8 cellular contexts compared by ENCODE assay signal in genomic region chr9:95852059-95853032, GRCh38. TPM values are rescaled to one million over a fixed set of nuclear protein-coding genes. Genes with fewer than 3 reads are reported as not detected.
A peak's percentile ranks its signal among the peaks of the same experiment; 100 is the strongest.
DNase-seq lines count a peak whose midpoint lies in the region; ATAC-seq and TF ChIP-seq lines count a peak whose summit lies in the region.

No MANE protein-coding gene starts in this region.

- in situ Hi-C loops in GM13977 (cut with MboI; ENCODE audit: low pct_unique_long_range_greater_than_20kb, low sequenced_read_pairs, unreplicated experiment) = no loop called here

- ATAC-seq in GM21390 (IDR thresholded peaks at IDR 0.05; ENCODE audit: unreplicated experiment) (peak; percentile 92), HG03558 (IDR thresholded peaks at IDR 0.05; ENCODE audit: extremely low read depth, unreplicated experiment) (peak; percentile 93)

- H3K4me1 ChIP-seq in sigmoid colon = peaks cover 0 to 36% (median 10%) of the 10 kb centered on the region in 4 donors

- H3K27ac ChIP-seq in caudate nucleus (ENCODE audit: low read depth, low read length) (peak overlapping the region; percentile 5), sigmoid colon (peak overlapping the region in 2 of 4 donors; percentile 3 to 28)

- no peaks in the 10 kb centered on the region for H3K36me3 ChIP-seq in sigmoid colon

- intact Hi-C loops in sigmoid colon (cut with DNase I) = no loop called here

- no peaks in the 10 kb centered on the region for H3K27me3 ChIP-seq in sigmoid colon

- WGBS in sigmoid colon, 2 donors = 66 to 78% methylated on average over 7 of the region's 7 CpGs

- TF ChIP-seq EP300 in sigmoid colon (IDR thresholded peaks at IDR 0.05) = no peak

- no peaks in the 10 kb centered on the region for H3K9me3 ChIP-seq in sigmoid colon

- DNase-seq in GM13977 (ENCODE audit: low spot score) = peak; percentile 75
- DNase-seq in caudate nucleus (lab: John Stamatoyannopoulos, UW) = no peak
- no peak for DNase-seq in occipital lobe (lab: John Stamatoyannopoulos, UW)
- no peak for DNase-seq in NCI-H82 (lab: John Stamatoyannopoulos, UW)
- no peak for DNase-seq in sigmoid colon
- DNase-seq in activated CD4-positive, alpha-beta T cell treated with anti-CD3 and anti-CD28 coated beads, Interleukin-2, amount 50 U/mL, for 48 hours = no peak

- H3K4me3 ChIP-seq in sigmoid colon = no peak overlapping the region

- no peak for TF ChIP-seq POLR2A in sigmoid colon (IDR thresholded peaks at IDR 0.05)

- no peak for TF ChIP-seq CTCF in GM13977 (IDR thresholded peaks at IDR 0.05; ENCODE audit: extremely low read depth, insufficient read depth, missing control alignments)
- no peak for TF ChIP-seq CTCF in sigmoid colon (IDR thresholded peaks at IDR 0.05)

RNA-seq across cellular contexts. Expression of gene ERCC6L2, which starts 23.1 kb away (rescaled TPM):
- total RNA-seq in occipital lobe = 139 TPM
- total RNA-seq in sigmoid colon = 100 to 1,000 TPM in 1 of 4 donors, 10 to 100 TPM in 3; 69.2 to 130 (median 73.6) TPM
- 10 to 100 TPM in 1 of 3 donors, 1 to 10 TPM in 2; 4.2 to 12.0 (median 6.7) TPM for polyA plus RNA-seq in sigmoid colon
